1 cellular context compared by ENCODE assay signal in genomic region chr19:47716270-47716937, GRCh38.
TF ChIP-seq lines count a peak whose summit lies in the region.

No MANE protein-coding gene starts in this region.

TF ChIP-seq in K562, 482 proteins besides CTCF, POLR2A, EP300 and RAD21:
- TF ChIP-seq ZNF263 (CRISPR knock-in tag; IDR thresholded peaks at IDR 0.05; ENCODE audit: borderline replicate concordance) (peak; percentile 62; the same call in 1 of the 2 replicates), TAL1 (IDR thresholded peaks at IDR 0.05) (no peak), NR2C1 (IDR thresholded peaks at IDR 0.05) (no peak), NR2C1 (tag; IDR thresholded peaks at IDR 0.05) (no peak), ZBTB33 (CRISPR knock-in tag; IDR thresholded peaks at IDR 0.05) (peak; percentile 100), NFIC (IDR thresholded peaks at IDR 0.05) (peak; percentile 21; the same call in 1 of the 2 replicates), EP400 (IDR thresholded peaks at IDR 0.05) (no peak), ETS1 (conservative IDR thresholded peaks at IDR 0.05; ENCODE audit: control insufficient read depth, low read depth, low read length) (no peak), RBFOX2 (IDR thresholded peaks at IDR 0.05; ENCODE audit: low read depth, low read length) (peak; percentile 52), E4F1 (CRISPR knock-in tag; IDR thresholded peaks at IDR 0.05; ENCODE audit: borderline replicate concordance) (no peak), FOXJ2 (tag; IDR thresholded peaks at IDR 0.05) (no peak), CBFB (CRISPR knock-in tag; IDR thresholded peaks at IDR 0.05) (no peak), RNF2 (IDR thresholded peaks at IDR 0.05) (no peak), BACH1 (tag; IDR thresholded peaks at IDR 0.05) (no peak), MEF2A (IDR thresholded peaks at IDR 0.05; ENCODE audit: control insufficient read depth, low read depth, low read length) (no peak)
